1 cellular context compared by ENCODE assay signal in genomic region chr1:3459940-3460652, GRCh38.
A peak's percentile ranks its signal among the peaks of the same experiment; 100 is the strongest.
TF ChIP-seq lines count a peak whose summit lies in the region.

No MANE protein-coding gene starts in this region.

TF ChIP-seq in HepG2, 621 proteins besides CTCF, POLR2A, EP300 and RAD21 (continued from another document and continues in another):
- TF ChIP-seq ZNF276 (CRISPR knock-in tag; IDR thresholded peaks at IDR 0.05; ENCODE audit: low read depth) (peak; percentile 23; the same call in 1 of the 2 replicates), MXD1 (CRISPR knock-in tag; IDR thresholded peaks at IDR 0.05) (0 out of 2 replicates have a peak, but pooled peaks have one; percentile 45), ZKSCAN8 (CRISPR knock-in tag; IDR thresholded peaks at IDR 0.05; ENCODE audit: borderline replicate concordance) (0 out of 2 replicates have a peak, but pooled peaks have one; percentile 33), SMAD1 (CRISPR knock-in tag; IDR thresholded peaks at IDR 0.05; ENCODE audit: borderline replicate concordance, low read depth) (no peak), ZFP62 (CRISPR knock-in tag; IDR thresholded peaks at IDR 0.05) (no peak), KDM1A (CRISPR knock-in tag; IDR thresholded peaks at IDR 0.05) (peak; percentile 34; the same call in 1 of the 2 replicates), HDAC6 (IDR thresholded peaks at IDR 0.05; ENCODE audit: low read depth, low read length) (no peak), BCL6 (CRISPR knock-in tag; IDR thresholded peaks at IDR 0.05) (0 out of 2 replicates have a peak, but pooled peaks have one; percentile 28), NR2F6 (IDR thresholded peaks at IDR 0.05) (no peak), NR2F6 (CRISPR knock-in tag; IDR thresholded peaks at IDR 0.05) (peak; percentile 70), RARA (CRISPR knock-in tag; IDR thresholded peaks at IDR 0.05) (peak; percentile 69), ZNF180 (CRISPR knock-in tag; IDR thresholded peaks at IDR 0.05; ENCODE audit: borderline replicate concordance, low read depth) (no peak), NFAT5 (CRISPR knock-in tag; IDR thresholded peaks at IDR 0.05) (no peak), PCBP2 (optimal IDR thresholded peaks at IDR 0.05; ENCODE audit: low read depth, low read length, poor library complexity, severe bottlenecking) (no peak), NCOA2 (CRISPR knock-in tag; IDR thresholded peaks at IDR 0.05) (no peak), CCAR2 (optimal IDR thresholded peaks at IDR 0.05; ENCODE audit: low read depth, low read length) (no peak), DNMT1 (CRISPR knock-in tag; IDR thresholded peaks at IDR 0.05) (no peak; the same call in 1 of the 2 replicates), HIC2 (CRISPR knock-in tag; IDR thresholded peaks at IDR 0.05; ENCODE audit: low read depth) (peak; percentile 73), KAT7 (CRISPR knock-in tag; IDR thresholded peaks at IDR 0.05; ENCODE audit: borderline replicate concordance) (no peak), ZNF383 (CRISPR knock-in tag; IDR thresholded peaks at IDR 0.05; ENCODE audit: borderline replicate concordance) (no peak), NFYC (CRISPR knock-in tag; IDR thresholded peaks at IDR 0.05) (no peak), MBD4 (IDR thresholded peaks at IDR 0.05; ENCODE audit: borderline replicate concordance, low read length) (no peak), ZBTB46 (CRISPR knock-in tag; IDR thresholded peaks at IDR 0.05; ENCODE audit: borderline replicate concordance) (no peak), ZFP37 (CRISPR knock-in tag; IDR thresholded peaks at IDR 0.05; ENCODE audit: borderline replicate concordance) (no peak), ZNF878 (CRISPR knock-in tag; IDR thresholded peaks at IDR 0.05) (peak; percentile 66; the same call in 1 of the 2 replicates), ZFP90 (CRISPR knock-in tag; IDR thresholded peaks at IDR 0.05; ENCODE audit: borderline replicate concordance) (no peak), CC2D1A (CRISPR knock-in tag; IDR thresholded peaks at IDR 0.05) (no peak), ZNF496 (CRISPR knock-in tag; IDR thresholded peaks at IDR 0.05; ENCODE audit: insufficient replicate concordance) (no peak), ZNF816 (CRISPR knock-in tag; IDR thresholded peaks at IDR 0.05; ENCODE audit: borderline replicate concordance) (no peak), MIER2 (CRISPR knock-in tag; IDR thresholded peaks at IDR 0.05) (no peak), ERF (CRISPR knock-in tag; IDR thresholded peaks at IDR 0.05) (no peak), ATF3 (CRISPR knock-in tag; IDR thresholded peaks at IDR 0.05) (no peak), ZC3H4 (CRISPR knock-in tag; IDR thresholded peaks at IDR 0.05; ENCODE audit: borderline replicate concordance) (no peak), SETDB1 (CRISPR knock-in tag; IDR thresholded peaks at IDR 0.05; ENCODE audit: borderline replicate concordance) (no peak), MAX (IDR thresholded peaks at IDR 0.05) (no peak), MED13 (CRISPR knock-in tag; IDR thresholded peaks at IDR 0.05) (no peak; the same call in 1 of the 2 replicates), DNMT3B (CRISPR knock-in tag; conservative IDR thresholded peaks at IDR 0.05) (no peak), ZXDC (CRISPR knock-in tag; IDR thresholded peaks at IDR 0.05) (no peak; the same call in 1 of the 2 replicates), MXI1 (IDR thresholded peaks at IDR 0.05; ENCODE audit: borderline replicate concordance, low read depth, low read length) (no peak; the same call in 2 of the 3 replicates), ZNF30 (CRISPR knock-in tag; IDR thresholded peaks at IDR 0.05) (no peak), ZNF430 (CRISPR knock-in tag; IDR thresholded peaks at IDR 0.05) (peak; percentile 37; the same call in 1 of the 2 replicates), ZNF224 (CRISPR knock-in tag; IDR thresholded peaks at IDR 0.05) (no peak), RNF2 (conservative IDR thresholded peaks at IDR 0.05; ENCODE audit: low read depth) (no peak), ZNF850 (CRISPR knock-in tag; conservative IDR thresholded peaks at IDR 0.05) (no peak), BCLAF1 (IDR thresholded peaks at IDR 0.05) (no peak), NFE2L1 (CRISPR knock-in tag; IDR thresholded peaks at IDR 0.05; ENCODE audit: borderline replicate concordance) (no peak), ZNF556 (CRISPR knock-in tag; IDR thresholded peaks at IDR 0.05; ENCODE audit: borderline replicate concordance) (peak; percentile 28; the same call in 1 of the 2 replicates), ZNF367 (CRISPR knock-in tag; IDR thresholded peaks at IDR 0.05; ENCODE audit: borderline replicate concordance) (no peak), SIX4 (CRISPR knock-in tag; IDR thresholded peaks at IDR 0.05) (no peak), POLR2AphosphoS2 (IDR thresholded peaks at IDR 0.05; ENCODE audit: low read depth, low read length) (no peak), TEF (CRISPR knock-in tag; IDR thresholded peaks at IDR 0.05) (no peak), HCFC1 (IDR thresholded peaks at IDR 0.05; ENCODE audit: low read depth, low read length) (no peak)
